In genomic region chr5:52788505-52788821, GRCh38 we compare ENCODE assay signal across 8 cellular contexts. TPM values are rescaled to one million over a fixed set of nuclear protein-coding genes. Genes with fewer than 3 reads are reported as not detected.
DNase-seq lines count a peak whose midpoint lies in the region; ATAC-seq and TF ChIP-seq lines count a peak whose summit lies in the region.

No MANE protein-coding gene starts in this region.

- H3K9me3 ChIP-seq in MG63 = no peaks in the 10 kb centered on the region

- no peak overlapping the region for H3K27ac Mint-ChIP-seq in effector memory CD8-positive, alpha-beta T cell
- peak overlapping the region; percentile 72 to 98 for H3K27ac Mint-ChIP-seq in natural killer cell treated with Interleukin-12 subunit alpha and Interleukin-12 subunit beta and Interleukin-15 and Interleukin-18, amount 100 ng/mL, for 72 hours

- no peaks in the 10 kb centered on the region for H3K9me3 Mint-ChIP-seq in effector memory CD8-positive, alpha-beta T cell
- H3K9me3 Mint-ChIP-seq in natural killer cell treated with Interleukin-12 subunit alpha and Interleukin-12 subunit beta and Interleukin-15 and Interleukin-18, amount 100 ng/mL, for 72 hours = peaks cover 4% of the 10 kb centered on the region

- peak overlapping the region; percentile 90 to 92 for H3K4me3 Mint-ChIP-seq in effector memory CD8-positive, alpha-beta T cell
- peak overlapping the region; percentile 80 for H3K4me3 Mint-ChIP-seq in natural killer cell treated with Interleukin-12 subunit alpha and Interleukin-12 subunit beta and Interleukin-15 and Interleukin-18, amount 100 ng/mL, for 72 hours

- no peaks in the 10 kb centered on the region for H3K36me3 Mint-ChIP-seq in effector memory CD8-positive, alpha-beta T cell (ENCODE audit: insufficient read depth)
- H3K36me3 Mint-ChIP-seq in natural killer cell treated with Interleukin-12 subunit alpha and Interleukin-12 subunit beta and Interleukin-15 and Interleukin-18, amount 100 ng/mL, for 72 hours = peaks cover 21% of the 10 kb centered on the region

- H3K4me3 ChIP-seq in AG10803 (ENCODE audit: low read length) = peak overlapping the region; percentile 76
- H3K4me3 ChIP-seq in MG63 = peak overlapping the region; percentile 58

- H3K27me3 Mint-ChIP-seq in effector memory CD8-positive, alpha-beta T cell = peaks cover 0 to 10% of the 10 kb centered on the region in 2 donors
- H3K27me3 Mint-ChIP-seq in natural killer cell treated with Interleukin-12 subunit alpha and Interleukin-12 subunit beta and Interleukin-15 and Interleukin-18, amount 100 ng/mL, for 72 hours = peaks cover 2 to 18% of the 10 kb centered on the region in 2 donors

- no peak for ATAC-seq in effector memory CD8-positive, alpha-beta T cell (replicated peaks)
- ATAC-seq in natural killer cell treated with Interleukin-12 subunit alpha and Interleukin-12 subunit beta and Interleukin-15 and Interleukin-18, amount 100 ng/mL, for 72 hours = no peak
- ATAC-seq in HG02759 (IDR thresholded peaks at IDR 0.05; ENCODE audit: unreplicated experiment) = no peak

- no peak for DNase-seq in AG10803 (ENCODE audit: low read depth)
- no peak for DNase-seq in MG63
- DNase-seq in effector memory CD8-positive, alpha-beta T cell = no peak
- DNase-seq in natural killer cell treated with Interleukin-12 subunit alpha and Interleukin-12 subunit beta and Interleukin-15 and Interleukin-18, amount 100 ng/mL, for 72 hours (ENCODE audit: low spot score) = no peak
- no peak for DNase-seq in NCI-H2171 (lab: John Stamatoyannopoulos, UW)
- DNase-seq in NCI-H526 treated with DMSO at 0.1 percent for 48 hours (lab: John Stamatoyannopoulos, UW) = no peak
- no peak for DNase-seq in NCI-H748 (lab: John Stamatoyannopoulos, UW; ENCODE audit: unreplicated experiment)

- H3K27me3 ChIP-seq in MG63 = no peaks in the 10 kb centered on the region

- H3K36me3 ChIP-seq in MG63 = no peaks in the 10 kb centered on the region

- peaks cover 9 to 22% of the 10 kb centered on the region in 2 donors for H3K4me1 Mint-ChIP-seq in effector memory CD8-positive, alpha-beta T cell (ENCODE audit: low read depth in 2 of 2)
- peaks cover 44 to 49% of the 10 kb centered on the region in 2 donors for H3K4me1 Mint-ChIP-seq in natural killer cell treated with Interleukin-12 subunit alpha and Interleukin-12 subunit beta and Interleukin-15 and Interleukin-18, amount 100 ng/mL, for 72 hours (ENCODE audit: low read depth in 2 of 2)

- TF ChIP-seq CTCF in AG10803 (conservative IDR thresholded peaks at IDR 0.05; ENCODE audit: low read length) = no peak

RNA-seq across cellular contexts. Expression of gene ITGA1, which starts 0.7 kb away (rescaled TPM):
- 0.69 and 1.4 TPM in 2 replicates for total RNA-seq in MG63 (2014; rRNA removed; shearing (Covaris generic); ENCODE audit: low replicate concordance)
- 100 to 1,000 TPM; 129 to 136 TPM for total RNA-seq in natural killer cell treated with Interleukin-12 subunit alpha and Interleukin-12 subunit beta and Interleukin-15 and Interleukin-18, amount 100 ng/mL, for 72 hours

RNA-seq across cellular contexts. Expression of gene PELO, which starts 0.7 kb away (rescaled TPM):
- 15.8 and 23.9 TPM in 2 replicates for total RNA-seq in MG63 (2014; rRNA removed; shearing (Covaris generic); ENCODE audit: low replicate concordance)
- 100 to 1,000 TPM in 1 of 2 donors, 10 to 100 TPM in 1; 71.4 to 122 TPM for total RNA-seq in natural killer cell treated with Interleukin-12 subunit alpha and Interleukin-12 subunit beta and Interleukin-15 and Interleukin-18, amount 100 ng/mL, for 72 hours

Comparison
In these comparisons a context has a peak if more than half of its experiments do, and no peak if none do; other contexts are left out.
1. H3K27ac Mint-ChIP-seq: peak in natural killer cell treated with Interleukin-12 subunit alpha and Interleukin-12 subunit beta and Interleukin-15 and Interleukin-18, amount 100 ng/mL, for 72 hours (2 of 2); none in effector memory CD8-positive, alpha-beta T cell (0 of 2).
2. RNA of gene ITGA1, which starts 0.7 kb away (total RNA-seq): 129 to 136 TPM in natural killer cell treated with Interleukin-12 subunit alpha and Interleukin-12 subunit beta and Interleukin-15 and Interleukin-18, amount 100 ng/mL, for 72 hours; 0.69 to 1.4 TPM in MG63; every median in the first group is over 10 times any median in the second.